In the genomic region with DNA sequence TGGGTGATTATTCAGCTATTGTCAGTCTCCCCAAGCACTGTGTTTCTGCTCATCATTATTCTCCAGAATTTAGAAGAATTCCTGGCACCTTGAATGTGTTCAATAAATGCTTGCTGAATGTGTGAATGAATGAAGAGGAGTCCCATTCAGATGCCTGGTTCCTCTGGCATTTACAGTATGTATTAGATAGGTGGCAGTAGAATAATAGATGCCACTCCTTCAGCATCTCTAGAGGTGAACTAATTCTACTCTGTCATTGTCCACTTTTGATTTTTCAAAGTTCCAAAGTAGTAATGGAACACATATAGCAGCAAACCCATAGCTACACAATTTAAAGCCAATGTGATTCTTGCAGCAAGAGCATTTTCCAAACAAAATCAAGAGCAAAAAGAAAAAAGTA, we compare ENCODE assay signal across 16 cellular contexts.
DNase-seq lines count a peak whose midpoint lies in the region; ATAC-seq and TF ChIP-seq lines count a peak whose summit lies in the region.
"Had no signal": no experiment of that assay in that cellular context is flagged by ENCODE, and none has a peak within 500 bp of the region (broad histone marks: within the 10 kb centered on the region; RNA-seq: fewer than 3 reads in every experiment).

No MANE protein-coding gene starts in this region.

- H3K9me3 ChIP-seq in A673 (ENCODE audit: low read depth, low read length, poor library complexity, severe bottlenecking) (no peaks in the 10 kb centered on the region), Panc1 (ENCODE audit: control insufficient read depth, insufficient read depth, low read depth, low read length) (no peaks in the 10 kb centered on the region; the same call in 1 of the 2 replicates)
- H3K9me3 ChIP-seq: gastroesophageal sphincter, neutrophil, uterus had no signal

- DNase-seq in A673 (ENCODE audit: low spot score) (no peak), ELR (ENCODE audit: low read depth) (peak; percentile 22), Panc1 (ENCODE audit: low read depth, low spot score) (no peak), epithelial cell of proximal tubule (ENCODE audit: low read depth) (no peak), NCI-H1105 treated with DMSO at 0.1 percent for 48 hours (lab: John Stamatoyannopoulos, UW) (no peak), iPS-NIHi11 (ENCODE audit: low spot score) (no peak)
- DNase-seq: activated CD4-positive, alpha-beta memory T cell treated with anti-CD3 and anti-CD28 coated beads, Interleukin-2, amount 10 ng/mL, durations not matched to agents 7 days and 5 days; aorta; NCI-H2107; NCI-H82; stimulated activated naive CD4-positive, alpha-beta T cell treated with Interleukin-2 at 50 U/mL for 16 hours; uterus had no signal

- H3K36me3 ChIP-seq in A673 (ENCODE audit: insufficient read depth, low read length, poor library complexity, severe bottlenecking) (no peaks in the 10 kb centered on the region), Panc1 (ENCODE audit: control insufficient read depth, insufficient read depth, low read length) (no peaks in the 10 kb centered on the region)
- H3K36me3 ChIP-seq: gastroesophageal sphincter, neutrophil, uterus had no signal

- H3K27me3 ChIP-seq in A673 (replicated peaks; ENCODE audit: insufficient read depth, low read depth, low read length, poor library complexity) (peaks cover 17% of the 10 kb centered on the region), Panc1 (ENCODE audit: control insufficient read depth, insufficient read depth, low read length) (no peaks in the 10 kb centered on the region)
- H3K27me3 ChIP-seq: gastroesophageal sphincter, neutrophil, uterus had no signal

- H3K27ac ChIP-seq in A673 (ENCODE audit: low read depth, low read length, poor library complexity, severe bottlenecking) (no peak overlapping the region), Panc1 (ENCODE audit: low read length) (no peak overlapping the region)
- H3K27ac ChIP-seq: gastroesophageal sphincter, neutrophil, uterus had no signal

- in situ Hi-C loops in Panc1 (cut with HindIII; ENCODE audit: low pct_unique_long_range_greater_than_20kb, low sequenced_read_pairs), result no loop called here

- CTCF ChIA-PET in A673 (lab: Charles Lee) (no interaction called here), Panc1 (lab: Charles Lee) (no interaction called here)

- POLR2A ChIA-PET in A673 (lab: Charles Lee; ENCODE audit: low non-redundant PET), result interaction anchor here (0.7 kb wide), 1 partner anchor 98 kb away, joined by 3 read pairs; no protein-coding TSS in a partner anchor
- POLR2A ChIA-PET in Panc1 (lab: Charles Lee), result no interaction called here

- intact Hi-C loops in A673 (cut with micrococcal nuclease; ENCODE audit: unreplicated experiment) (no loop called here), Panc1 (cut with micrococcal nuclease; ENCODE audit: unreplicated experiment) (no loop called here)

- TF ChIP-seq CTCF in A673 (conservative IDR thresholded peaks at IDR 0.05; ENCODE audit: low read depth, low read length) (peak; percentile 35), Panc1 (IDR thresholded peaks at IDR 0.05) (peak; percentile 13; the same call in 1 of the 2 replicates), epithelial cell of proximal tubule (conservative IDR thresholded peaks at IDR 0.05; ENCODE audit: low read depth, low read length) (peak; percentile 26)

- BruUV-seq in A673 (replicated peaks; lab: Mats Ljungman, UMichigan) (no TSS peak), Panc1 (replicated peaks; lab: Mats Ljungman, UMichigan) (no TSS peak)

- no peak for ATAC-seq in Panc1
- ATAC-seq in GM19463 (IDR thresholded peaks at IDR 0.05; ENCODE audit: unreplicated experiment), result no peak
- no peak for ATAC-seq in HG03439 (IDR thresholded peaks at IDR 0.05; ENCODE audit: unreplicated experiment)
- ATAC-seq: gastroesophageal sphincter had no signal

- H3K4me3 ChIP-seq in A673 (ENCODE audit: low read depth, low read length, poor library complexity, severe bottlenecking) (no peak overlapping the region), Panc1 (ENCODE audit: low read depth in 2 of 2, low read length in 2 of 2) (no peak overlapping the region), epithelial cell of proximal tubule (ENCODE audit: low read depth, low read length) (no peak overlapping the region)
- H3K4me3 ChIP-seq: gastroesophageal sphincter, uterus had no signal

- H3K4me1 ChIP-seq in A673 (ENCODE audit: insufficient read depth, low read length, poor library complexity, severe bottlenecking) (no peaks in the 10 kb centered on the region), Panc1 (ENCODE audit: control insufficient read depth, insufficient read depth, low read length) (no peaks in the 10 kb centered on the region)
- H3K4me1 ChIP-seq: gastroesophageal sphincter, uterus had no signal
